In the genomic region with DNA sequence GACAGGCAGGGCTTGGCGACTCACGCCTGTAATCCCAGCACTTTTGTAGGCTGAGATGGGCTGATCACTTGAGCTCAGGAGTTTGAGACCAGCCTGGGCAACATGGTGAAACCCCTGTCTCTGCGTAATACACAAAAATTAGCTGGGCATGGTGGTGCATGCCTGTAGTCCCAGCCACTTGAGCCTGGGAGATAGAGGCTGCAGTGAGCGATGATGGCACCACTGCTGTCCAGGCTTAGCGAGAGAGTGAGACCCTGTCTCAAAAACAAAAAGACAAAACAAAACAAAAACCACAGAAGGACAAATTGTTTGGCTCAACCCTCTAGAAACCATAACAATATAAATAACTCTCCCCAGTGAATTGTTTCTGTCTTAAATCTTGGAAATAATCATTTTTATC, we compare ENCODE assay signal across 19 cellular contexts.
"Had no signal": no experiment of that assay in that cellular context is flagged by ENCODE, and none has a peak within 500 bp of the region (broad histone marks: within the 10 kb centered on the region; RNA-seq: fewer than 3 reads in every experiment).

No MANE protein-coding gene starts in this region.

- H3K4me3 ChIP-seq: colonic mucosa, heart left ventricle, right atrium auricular region, smooth muscle cell, thoracic aorta, transverse colon had no signal

- H3K36me3 ChIP-seq: colonic mucosa, heart left ventricle, right atrium auricular region, thoracic aorta, transverse colon had no signal

- H3K27me3 ChIP-seq: colonic mucosa, heart left ventricle, right atrium auricular region, transverse colon had no signal

- DNase-seq: cerebellar nuclear complex; colonic mucosa; dermis blood vessel endothelial cell; effector CD4-positive, alpha-beta T cell; endodermal cell; foreskin melanocyte; heart left ventricle; hippocampal formation; mesendoderm; naive B cell; posterior cingulate gyrus; stimulated activated CD4-positive, alpha-beta T cell treated with anti-CD3 and anti-CD28 coated beads, Interleukin-2, amount 100 ng/mL, for 48 hours; stimulated activated CD8-positive, alpha-beta memory T cell treated with anti-CD3 and anti-CD28 coated beads, Interleukin-4, amount 100 ng/mL, for 48 hours; stimulated activated naive CD8-positive, alpha-beta T cell treated with anti-CD3 and anti-CD28 coated beads, Interleukin-15, Interleukin-2, amounts not matched to agents 100 U/mL and 50 U/mL, for 24 hours; transverse colon had no signal

- H3K4me1 ChIP-seq: colonic mucosa, transverse colon had no signal

- H3K4me2 ChIP-seq: smooth muscle cell had no signal

- H3K27ac ChIP-seq: colonic mucosa, heart left ventricle, right atrium auricular region, thoracic aorta, transverse colon had no signal

- H3K9me3 ChIP-seq: colonic mucosa, heart left ventricle, right atrium auricular region, thoracic aorta, transverse colon had no signal

- ATAC-seq: stimulated activated effector memory CD8-positive, alpha-beta T cell treated with anti-CD3 and anti-CD28 coated beads, Interleukin-12 subunit alpha, Interleukin-12 subunit beta, amount 100 ng/mL, for 72 hours; stimulated activated naive CD8-positive, alpha-beta T cell treated with anti-CD3 and anti-CD28 coated beads, Interleukin-15, Interleukin-2, amounts not matched to agents 100 U/mL and 50 U/mL, for 24 hours had no signal
